In genomic region chr22:23837911-23838685, GRCh38 we compare ENCODE assay signal across 9 cellular contexts. TPM values are rescaled to one million over a fixed set of nuclear protein-coding genes. Genes with fewer than 3 reads are reported as not detected.
DNase-seq lines count a peak whose midpoint lies in the region; ATAC-seq and TF ChIP-seq lines count a peak whose summit lies in the region.
"Had no signal": no experiment of that assay in that cellular context is flagged by ENCODE, and none has a peak within 500 bp of the region (broad histone marks: within the 10 kb centered on the region; RNA-seq: fewer than 3 reads in every experiment).

No MANE protein-coding gene starts in this region.

- H3K9me2 ChIP-seq in SU-DHL-6 (replicated peaks; ENCODE audit: insufficient read depth, low read length), result no peaks in the 10 kb centered on the region

- H3K9me3 ChIP-seq in Caco-2, result no peaks in the 10 kb centered on the region
- no peaks in the 10 kb centered on the region for H3K9me3 ChIP-seq in SU-DHL-6 (ENCODE audit: insufficient read depth, low read length)
- no peaks in the 10 kb centered on the region for H3K9me3 ChIP-seq in iPS-15b (ENCODE audit: control insufficient read depth, insufficient read depth, low read length)
- no peaks in the 10 kb centered on the region for H3K9me3 ChIP-seq in tibial artery

- peaks cover 20% of the 10 kb centered on the region; the same call in 1 of the 2 replicates for H3F3A ChIP-seq in SU-DHL-6 (ENCODE audit: insufficient read depth)

- no peak for TF ChIP-seq CTCF in Caco-2 (IDR thresholded peaks at IDR 0.05; ENCODE audit: insufficient read depth in 1 of 2, low read depth in 1 of 2, low read length in 1 of 2, severe bottlenecking in 1 of 2, unreplicated experiment in 1 of 2)
- TF ChIP-seq CTCF in SU-DHL-6 (IDR thresholded peaks at IDR 0.05; ENCODE audit: insufficient read depth, low read length, poor library complexity, severe bottlenecking), result no peak
- TF ChIP-seq CTCF in tibial artery (IDR thresholded peaks at IDR 0.05), result no peak

- ATAC-seq in GM21723 (IDR thresholded peaks at IDR 0.05; ENCODE audit: unreplicated experiment), result peak; percentile 4

- H3K36me3 ChIP-seq in Caco-2 (ENCODE audit: control insufficient read depth, insufficient read depth, low read length), result no peaks in the 10 kb centered on the region; the same call in none of the 2 replicates
- no peaks in the 10 kb centered on the region for H3K36me3 ChIP-seq in SU-DHL-6 (ENCODE audit: low read length)
- peaks cover 26% of the 10 kb centered on the region for H3K36me3 ChIP-seq in iPS-15b (ENCODE audit: control insufficient read depth, insufficient read depth, low read length)
- H3K36me3 ChIP-seq in tibial artery, result peaks cover 0 to 44% (median 27%) of the 10 kb centered on the region in 3 donors

- H3K27me3 ChIP-seq in Caco-2 (replicated peaks; ENCODE audit: control insufficient read depth, insufficient read depth, low read length) (no peaks in the 10 kb centered on the region), SU-DHL-6 (ENCODE audit: low read length) (no peaks in the 10 kb centered on the region), iPS-15b (ENCODE audit: control insufficient read depth, insufficient read depth, low read length) (peaks cover 12% of the 10 kb centered on the region), tibial artery (no peaks in the 10 kb centered on the region)

- CTCF ChIA-PET in Caco-2 (lab: Charles Lee), result no interaction called here

- no peaks in the 10 kb centered on the region for H3K27me3 Mint-ChIP-seq in Caco-2 (ENCODE audit: insufficient read depth, unreplicated experiment)

- H3K27ac ChIP-seq in SU-DHL-6 (ENCODE audit: low read depth, low read length) (peak overlapping the region; percentile 90), tibial artery (peak overlapping the region in 1 of 2 donors; percentile 1)

- H3K79me2 ChIP-seq in SU-DHL-6 (ENCODE audit: insufficient read depth, low read length), result no peaks in the 10 kb centered on the region

- H3K4me1 Mint-ChIP-seq in Caco-2 (ENCODE audit: low read depth, unreplicated experiment), result peaks cover 7% of the 10 kb centered on the region

- H4K20me1 ChIP-seq in SU-DHL-6 (ENCODE audit: low read depth, low read length), result no peaks in the 10 kb centered on the region; the same call in 1 of the 2 replicates

- H3K4me3 ChIP-seq in Caco-2 (ENCODE audit: low read depth, low read length) (peak overlapping the region; percentile 71), SU-DHL-6 (ENCODE audit: insufficient read depth, low read length, poor library complexity, severe bottlenecking) (peak overlapping the region; percentile 41), iPS-15b (ENCODE audit: low read depth, low read length) (peak overlapping the region; percentile 85), tibial artery (peak overlapping the region; percentile 46 to 56)

- DNase-seq in Caco-2 (no peak), tibial artery (no peak), HuH-7 (ENCODE audit: low spot score) (no peak), H4 (ENCODE audit: low spot score) (no peak), amygdala (lab: John Stamatoyannopoulos, UW) (no peak)

- H3K9ac ChIP-seq in SU-DHL-6 (ENCODE audit: low read length) (peak overlapping the region; percentile 53), iPS-15b (ENCODE audit: low read depth, low read length) (peak overlapping the region; percentile 24)

- H2AFZ ChIP-seq in SU-DHL-6 (ENCODE audit: low read depth, low read length, severe bottlenecking), result no peak overlapping the region

- peak overlapping the region; percentile 100 for H3K27ac Mint-ChIP-seq in Caco-2 (ENCODE audit: unreplicated experiment)

- peak overlapping the region; percentile 95 for H3K4me3 Mint-ChIP-seq in Caco-2 (ENCODE audit: unreplicated experiment)

- H3K9me3 Mint-ChIP-seq in Caco-2 (ENCODE audit: unreplicated experiment), result no peaks in the 10 kb centered on the region

- BruUV-seq in Caco-2 (replicated peaks; lab: Mats Ljungman, UMichigan), result TSS peak; percentile 53

- H3K4me2 ChIP-seq in SU-DHL-6 (ENCODE audit: low read depth, low read length, poor library complexity, severe bottlenecking), result peak overlapping the region; percentile 64

- no peaks in the 10 kb centered on the region for H3K4me1 ChIP-seq in Caco-2
- H3K4me1 ChIP-seq in iPS-15b (ENCODE audit: control insufficient read depth, insufficient read depth, low read length), result no peaks in the 10 kb centered on the region
- H3K4me1 ChIP-seq in tibial artery, result peaks cover 0 to 40% (median 33%) of the 10 kb centered on the region in 4 donors

- peaks cover 47% of the 10 kb centered on the region for H3K36me3 Mint-ChIP-seq in Caco-2 (ENCODE audit: insufficient read depth, unreplicated experiment)

- POLR2A ChIA-PET in Caco-2 (lab: Charles Lee), result no interaction called here

- intact Hi-C loops in Caco-2 (cut with micrococcal nuclease; ENCODE audit: unreplicated experiment) (loop anchor here (2.0 kb wide), 1 partner anchor 67 kb away; no protein-coding TSS in a partner anchor), tibial artery (cut with DNase I; ENCODE audit: low total_unique reads) (no loop called here)

RNA-seq across cellular contexts. Expression of gene DERL3, which starts 0.7 kb away (rescaled TPM):
- total RNA-seq in Caco-2 (2022), result 4.4 and 5.4 TPM in 2 replicates
- total RNA-seq in H4 (2014; rRNA removed; shearing (Covaris generic)), result 0.43 and 1.6 TPM in 2 replicates
- total RNA-seq: HT1080 had no signal

RNA-seq across cellular contexts. Expression of gene SLC2A11, which starts 19.6 kb away (rescaled TPM):
- 29.5 and 32.4 TPM in 2 replicates for total RNA-seq in Caco-2 (2022)
- 3.2 and 4.6 TPM in 2 replicates for total RNA-seq in H4 (2014; rRNA removed; shearing (Covaris generic))

RNA-seq across cellular contexts. Expression of gene SMARCB1, which starts 51.3 kb away (rescaled TPM):
- 154 and 157 TPM in 2 replicates for total RNA-seq in Caco-2 (2022)
- 50.9 and 61.2 TPM in 2 replicates for total RNA-seq in H4 (2014; rRNA removed; shearing (Covaris generic))

RNA-seq across cellular contexts. Expression of gene MIF, which starts 56.1 kb away (rescaled TPM):
- total RNA-seq in Caco-2 (2022), result 762 and 795 TPM in 2 replicates
- total RNA-seq in H4 (2014; rRNA removed; shearing (Covaris generic)), result 311 and 336 TPM in 2 replicates
